19 cellular contexts compared by ENCODE assay signal in genomic region chr6:87653074-87653962, GRCh38. TPM values are rescaled to one million over a fixed set of nuclear protein-coding genes. Genes with fewer than 3 reads are reported as not detected.
DNase-seq lines count a peak whose midpoint lies in the region; ATAC-seq lines count a peak whose summit lies in the region.
"Had no signal": no experiment of that assay in that cellular context is flagged by ENCODE, and none has a peak within 500 bp of the region (broad histone marks: within the 10 kb centered on the region; RNA-seq: fewer than 3 reads in every experiment).

No MANE protein-coding gene starts in this region.

- no peak for DNase-seq in activated T-cell treated with anti-CD3 and anti-CD28 coated beads, Interleukin-2, amount 50 U/mL, for 24 hours
- DNase-seq in activated T-cell treated with anti-CD3 and anti-CD28 coated beads, Interleukin-2, amount 50 U/mL, for 48 hours = no peak
- DNase-seq in adipocyte (ENCODE audit: low read depth) = no peak
- no peak for DNase-seq in stimulated activated naive CD8-positive, alpha-beta T cell treated with anti-CD3 and anti-CD28 coated beads, Interleukin-15, Interleukin-2, amounts not matched to agents 100 U/mL and 50 U/mL, for 24 hours
- DNase-seq in stimulated activated naive B cell treated with anti-CD40 and anti-IgM and Interleukin-4, amounts not matched to agents 10 μg/mL and 1 μg/mL and 100 μg/mL, for 72 hours = no peak
- DNase-seq in ureter (ENCODE audit: low spot score) = no peak
- DNase-seq: activated B cell treated with CpG ODN at 0.5 μM for 24 hours, aorta, kidney glomerular epithelial cell, mesenchymal stem cell, MM.1S, NCI-H187, OCI-M1, SHP77 treated with DMSO at 0.1 percent for 48 hours, upper lobe of left lung had no signal

- peaks cover 26% of the 10 kb centered on the region for H3K4me1 ChIP-seq in HUES48 (ENCODE audit: control insufficient read depth, insufficient read depth, low read length)
- peaks cover 30% of the 10 kb centered on the region for H3K4me1 ChIP-seq in adipocyte (ENCODE audit: control insufficient read depth, insufficient read depth, low read length)
- H3K4me1 ChIP-seq: upper lobe of left lung had no signal

- H3K36me3 ChIP-seq in HUES48 (ENCODE audit: control insufficient read depth, insufficient read depth, low read length) (peaks cover 35% of the 10 kb centered on the region), adipocyte (ENCODE audit: control insufficient read depth, insufficient read depth, low read length, severe bottlenecking) (peaks cover 19% of the 10 kb centered on the region)

- H3K4me3 Mint-ChIP-seq in activated T-cell treated with anti-CD3 and anti-CD28 coated beads, Interleukin-2, amount 50 U/mL, for 24 hours = no peak overlapping the region
- H3K4me3 Mint-ChIP-seq in stimulated activated naive B cell treated with anti-CD40 and anti-IgM and Interleukin-4, amounts not matched to agents 10 μg/mL and 1 μg/mL and 100 μg/mL, for 72 hours = no peak overlapping the region
- H3K4me3 Mint-ChIP-seq: activated B cell treated with CpG ODN at 0.5 μM for 24 hours; IgD-negative memory B cell; stimulated activated memory B cell treated with anti-CD40 and anti-IgM and Interleukin-4, amounts not matched to agents 10 μg/mL and 1 μg/mL and 100 μg/mL, for 72 hours had no signal

- peak overlapping the region; percentile 69 for H3K27ac Mint-ChIP-seq in activated T-cell treated with anti-CD3 and anti-CD28 coated beads, Interleukin-2, amount 50 U/mL, for 24 hours
- H3K27ac Mint-ChIP-seq in stimulated activated naive B cell treated with anti-CD40 and anti-IgM and Interleukin-4, amounts not matched to agents 10 μg/mL and 1 μg/mL and 100 μg/mL, for 72 hours = no peak overlapping the region
- H3K27ac Mint-ChIP-seq: activated B cell treated with CpG ODN at 0.5 μM for 24 hours; stimulated activated memory B cell treated with anti-CD40 and anti-IgM and Interleukin-4, amounts not matched to agents 10 μg/mL and 1 μg/mL and 100 μg/mL, for 72 hours had no signal

- H3K27me3 Mint-ChIP-seq in activated T-cell treated with anti-CD3 and anti-CD28 coated beads, Interleukin-2, amount 50 U/mL, for 24 hours = no peaks in the 10 kb centered on the region
- H3K27me3 Mint-ChIP-seq in stimulated activated naive B cell treated with anti-CD40 and anti-IgM and Interleukin-4, amounts not matched to agents 10 μg/mL and 1 μg/mL and 100 μg/mL, for 72 hours = no peaks in the 10 kb centered on the region
- H3K27me3 Mint-ChIP-seq: activated B cell treated with CpG ODN at 0.5 μM for 24 hours; IgD-negative memory B cell; stimulated activated memory B cell treated with anti-CD40 and anti-IgM and Interleukin-4, amounts not matched to agents 10 μg/mL and 1 μg/mL and 100 μg/mL, for 72 hours had no signal

- peak overlapping the region; percentile 57 for H3K27ac ChIP-seq in HUES48 (ENCODE audit: low read depth, low read length)
- H3K27ac ChIP-seq: upper lobe of left lung had no signal

- H3K9ac ChIP-seq in HUES48 (ENCODE audit: low read depth, low read length) (peak overlapping the region; percentile 2; the same call in 1 of the 2 replicates), adipocyte (ENCODE audit: low read length) (peak overlapping the region; percentile 59)

- H3K9me3 ChIP-seq in HUES48 (ENCODE audit: control insufficient read depth, insufficient read depth, low read length) (no peaks in the 10 kb centered on the region), adipocyte (ENCODE audit: control insufficient read depth, low read length) (no peaks in the 10 kb centered on the region)
- H3K9me3 ChIP-seq: upper lobe of left lung had no signal

- peaks cover 82% of the 10 kb centered on the region for H3K36me3 Mint-ChIP-seq in activated T-cell treated with anti-CD3 and anti-CD28 coated beads, Interleukin-2, amount 50 U/mL, for 24 hours (ENCODE audit: low read depth)
- peaks cover 27 to 63% of the 10 kb centered on the region in 2 donors for H3K36me3 Mint-ChIP-seq in stimulated activated naive B cell treated with anti-CD40 and anti-IgM and Interleukin-4, amounts not matched to agents 10 μg/mL and 1 μg/mL and 100 μg/mL, for 72 hours

- ATAC-seq in stimulated activated naive CD8-positive, alpha-beta T cell treated with anti-CD3 and anti-CD28 coated beads, Interleukin-15, Interleukin-2, amounts not matched to agents 100 U/mL and 50 U/mL, for 24 hours = peak; percentile 71
- no peak for ATAC-seq in HG03457 (IDR thresholded peaks at IDR 0.05; ENCODE audit: unreplicated experiment)
- no peak for ATAC-seq in stimulated activated naive B cell treated with anti-CD40 and anti-IgM and Interleukin-4, amounts not matched to agents 10 μg/mL and 1 μg/mL and 100 μg/mL, for 72 hours (replicated peaks)
- ATAC-seq: stimulated activated memory B cell treated with anti-CD40 and anti-IgM and Interleukin-4, amounts not matched to agents 10 μg/mL and 1 μg/mL and 100 μg/mL, for 72 hours had no signal

- H3K9me3 Mint-ChIP-seq in activated T-cell treated with anti-CD3 and anti-CD28 coated beads, Interleukin-2, amount 50 U/mL, for 24 hours = no peaks in the 10 kb centered on the region
- H3K9me3 Mint-ChIP-seq in stimulated activated naive B cell treated with anti-CD40 and anti-IgM and Interleukin-4, amounts not matched to agents 10 μg/mL and 1 μg/mL and 100 μg/mL, for 72 hours = peaks cover 0 to 3% of the 10 kb centered on the region in 2 donors
- H3K9me3 Mint-ChIP-seq: activated B cell treated with CpG ODN at 0.5 μM for 24 hours; IgD-negative memory B cell; stimulated activated memory B cell treated with anti-CD40 and anti-IgM and Interleukin-4, amounts not matched to agents 10 μg/mL and 1 μg/mL and 100 μg/mL, for 72 hours had no signal

- no peak overlapping the region; the same call in 1 of the 2 replicates for H3K4me3 ChIP-seq in HUES48 (ENCODE audit: low read depth, low read length)
- H3K4me3 ChIP-seq in adipocyte (ENCODE audit: low read length) = no peak overlapping the region
- H3K4me3 ChIP-seq: upper lobe of left lung had no signal

- H3K4me1 Mint-ChIP-seq in activated T-cell treated with anti-CD3 and anti-CD28 coated beads, Interleukin-2, amount 50 U/mL, for 24 hours (ENCODE audit: low read depth) = peaks cover 31% of the 10 kb centered on the region
- H3K4me1 Mint-ChIP-seq in stimulated activated naive B cell treated with anti-CD40 and anti-IgM and Interleukin-4, amounts not matched to agents 10 μg/mL and 1 μg/mL and 100 μg/mL, for 72 hours = no peaks in the 10 kb centered on the region
- H3K4me1 Mint-ChIP-seq: stimulated activated memory B cell treated with anti-CD40 and anti-IgM and Interleukin-4, amounts not matched to agents 10 μg/mL and 1 μg/mL and 100 μg/mL, for 72 hours had no signal

- H3K27me3 ChIP-seq in HUES48 (ENCODE audit: control insufficient read depth, insufficient read depth, low read length) (no peaks in the 10 kb centered on the region), adipocyte (replicated peaks; ENCODE audit: control insufficient read depth, insufficient read depth, low read length) (no peaks in the 10 kb centered on the region)
- H3K27me3 ChIP-seq: upper lobe of left lung had no signal

RNA-seq across cellular contexts. Expression of gene AKIRIN2, which starts 48.7 kb away (rescaled TPM):
- total RNA-seq in ureter = 38.5 TPM
